ENCODE assay signal across 12 cellular contexts in genomic region chr14:30608533-30609006, GRCh38. TPM values are rescaled to one million over a fixed set of nuclear protein-coding genes. Genes with fewer than 3 reads are reported as not detected.
DNase-seq lines count a peak whose midpoint lies in the region; ATAC-seq lines count a peak whose summit lies in the region.
"Had no signal": no experiment of that assay in that cellular context is flagged by ENCODE, and none has a peak within 500 bp of the region (broad histone marks: within the 10 kb centered on the region; RNA-seq: fewer than 3 reads in every experiment).

No MANE protein-coding gene starts in this region.

- H3K36me3 Mint-ChIP-seq in naive thymus-derived CD4-positive, alpha-beta T cell, result peaks cover 8 to 29% (median 8%) of the 10 kb centered on the region in 5 donors

- intact Hi-C loops in naive thymus-derived CD4-positive, alpha-beta T cell (cut with micrococcal nuclease), result no loop called here

- peak overlapping the region in 5 of 9 donors; percentile 11 to 25 (median 17) for H3K27ac Mint-ChIP-seq in naive thymus-derived CD4-positive, alpha-beta T cell
- H3K27ac Mint-ChIP-seq: activated CD8-positive, alpha-beta T cell treated with anti-CD3 and anti-CD28 coated beads, Interleukin-2, amount 10 ng/mL, durations not matched to agents 7 days and 5 days had no signal

- no peak overlapping the region for H3K4me3 Mint-ChIP-seq in naive thymus-derived CD4-positive, alpha-beta T cell
- H3K4me3 Mint-ChIP-seq: activated CD8-positive, alpha-beta T cell treated with anti-CD3 and anti-CD28 coated beads, Interleukin-2, amount 10 ng/mL, durations not matched to agents 7 days and 5 days had no signal

- no peak overlapping the region for H3K27ac ChIP-seq in naive thymus-derived CD4-positive, alpha-beta T cell (ENCODE audit: low read depth, low read length)
- H3K27ac ChIP-seq: right atrium auricular region had no signal

- H3K4me3 ChIP-seq in naive thymus-derived CD4-positive, alpha-beta T cell (ENCODE audit: low read length), result no peak overlapping the region
- H3K4me3 ChIP-seq: right atrium auricular region had no signal

- no peak for ATAC-seq in naive thymus-derived CD4-positive, alpha-beta T cell
- no peak for ATAC-seq in HG02973 (IDR thresholded peaks at IDR 0.05; ENCODE audit: unreplicated experiment)
- no peak for ATAC-seq in GM21360 (IDR thresholded peaks at IDR 0.05; ENCODE audit: unreplicated experiment)
- no peak for ATAC-seq in HG02840 (IDR thresholded peaks at IDR 0.05; ENCODE audit: low FRiP score, unreplicated experiment)
- no peak for ATAC-seq in GM19455 (IDR thresholded peaks at IDR 0.05; ENCODE audit: unreplicated experiment)
- ATAC-seq: activated CD8-positive, alpha-beta T cell treated with anti-CD3 and anti-CD28 coated beads, Interleukin-2, amount 10 ng/mL, durations not matched to agents 7 days and 5 days; Right ventricle myocardium inferior had no signal

- DNase-seq in DMS153 (lab: John Stamatoyannopoulos, UW) (peak; percentile 82), NCI-H446 (lab: John Stamatoyannopoulos, UW) (peak; percentile 62 to 83), dedifferentiated amniotic fluid mesenchymal stem cell (ENCODE audit: extremely low spot score) (peak; percentile 18)
- DNase-seq in naive thymus-derived CD4-positive, alpha-beta T cell, result no peak
- DNase-seq: activated CD8-positive, alpha-beta T cell treated with anti-CD3 and anti-CD28 coated beads, Interleukin-2, amount 10 ng/mL, durations not matched to agents 7 days and 5 days; GF-D8 had no signal

- no peaks in the 10 kb centered on the region for H3K27me3 Mint-ChIP-seq in naive thymus-derived CD4-positive, alpha-beta T cell

- H3K36me3 ChIP-seq in naive thymus-derived CD4-positive, alpha-beta T cell (ENCODE audit: control insufficient read depth in 2 of 3, insufficient read depth in 3 of 3, low read length in 3 of 3), result peaks cover 2 to 16% (median 5%) of the 10 kb centered on the region in 3 experiments

- H3K9me3 ChIP-seq in naive thymus-derived CD4-positive, alpha-beta T cell (ENCODE audit: control insufficient read depth in 2 of 3, low read length in 3 of 3), result no peaks in the 10 kb centered on the region
- H3K9me3 ChIP-seq: right atrium auricular region had no signal

- POLR2A ChIA-PET in naive thymus-derived CD4-positive, alpha-beta T cell (lab: Charles Lee), result no interaction called here

- peaks cover 0 to 7% (median 0%) of the 10 kb centered on the region in 7 donors for H3K4me1 Mint-ChIP-seq in naive thymus-derived CD4-positive, alpha-beta T cell

- H3K27me3 ChIP-seq in naive thymus-derived CD4-positive, alpha-beta T cell (ENCODE audit: control insufficient read depth in 2 of 2, insufficient read depth in 2 of 2, low read length in 2 of 2), result no peaks in the 10 kb centered on the region
- H3K27me3 ChIP-seq: right atrium auricular region had no signal

- H3K4me1 ChIP-seq in naive thymus-derived CD4-positive, alpha-beta T cell (ENCODE audit: control insufficient read depth in 2 of 2, insufficient read depth in 2 of 2, low read length in 2 of 2), result no peaks in the 10 kb centered on the region
- H3K4me1 ChIP-seq: right atrium auricular region had no signal

- CTCF ChIA-PET in naive thymus-derived CD4-positive, alpha-beta T cell (lab: Charles Lee), result no interaction called here

- H3K9me3 Mint-ChIP-seq in naive thymus-derived CD4-positive, alpha-beta T cell, result no peaks in the 10 kb centered on the region

RNA-seq across cellular contexts. Expression of gene SCFD1, which starts 13.5 kb away (rescaled TPM):
- total RNA-seq in naive thymus-derived CD4-positive, alpha-beta T cell, result 10 to 100 TPM; 63.2 to 75.4 (median 68.2) TPM
- 10 to 100 TPM; 59.5 to 62.4 TPM for polyA plus RNA-seq in naive thymus-derived CD4-positive, alpha-beta T cell

RNA-seq across cellular contexts. Expression of gene G2E3, which starts 49.6 kb away (rescaled TPM):
- 10 to 100 TPM; 25.0 to 29.7 (median 28.6) TPM for total RNA-seq in naive thymus-derived CD4-positive, alpha-beta T cell
- 10 to 100 TPM; 12.6 to 18.9 TPM for polyA plus RNA-seq in naive thymus-derived CD4-positive, alpha-beta T cell

Comparison
In these comparisons a context has a peak if more than half of its experiments do, and no peak if none do; other contexts are left out.
1. DNase-seq: peak in DMS153 (single experiment), NCI-H446 (2 of 2) and dedifferentiated amniotic fluid mesenchymal stem cell (single experiment); none in naive thymus-derived CD4-positive, alpha-beta T cell (0 of 9).